ENCODE assay signal across 8 cellular contexts in genomic region chrX:135477576-135477975, GRCh38. TPM values are rescaled to one million over a fixed set of nuclear protein-coding genes. Genes with fewer than 3 reads are reported as not detected.
DNase-seq lines count a peak whose midpoint lies in the region; ATAC-seq and TF ChIP-seq lines count a peak whose summit lies in the region.

No MANE protein-coding gene starts in this region.

- H3K36me3 Mint-ChIP-seq in activated CD4-positive, alpha-beta T cell treated with anti-CD3 and anti-CD28 coated beads for 36 hours (ENCODE audit: low read depth), result no peaks in the 10 kb centered on the region

- H3K4me3 Mint-ChIP-seq in activated CD4-positive, alpha-beta T cell treated with anti-CD3 and anti-CD28 coated beads for 36 hours, result no peak overlapping the region

- H3K9me3 Mint-ChIP-seq in activated CD4-positive, alpha-beta T cell treated with anti-CD3 and anti-CD28 coated beads for 36 hours (ENCODE audit: low read depth), result no peaks in the 10 kb centered on the region

- peaks cover 2% of the 10 kb centered on the region for H3K4me1 Mint-ChIP-seq in activated CD4-positive, alpha-beta T cell treated with anti-CD3 and anti-CD28 coated beads for 36 hours

- TF ChIP-seq EP300 in stomach (IDR thresholded peaks at IDR 0.05), result no peak

- intact Hi-C loops in activated CD4-positive, alpha-beta T cell treated with anti-CD3 and anti-CD28 coated beads for 36 hours (cut with DNase I, micrococcal nuclease), result loop anchor here (5.0 to 10.0 kb wide), 2 partner anchors 130 to 513 kb away; no protein-coding TSS in a partner anchor
- intact Hi-C loops in left lung (cut with DNase I), result no loop called here
- intact Hi-C loops in stomach (cut with DNase I; ENCODE audit: low total_unique reads), result no loop called here

- no peak overlapping the region for H3K27ac Mint-ChIP-seq in activated CD4-positive, alpha-beta T cell treated with anti-CD3 and anti-CD28 coated beads for 36 hours

- H3K4me1 ChIP-seq in left lung (no peaks in the 10 kb centered on the region), stomach (peaks cover 0 to 4% (median 0%) of the 10 kb centered on the region in 4 donors)

- no peak for TF ChIP-seq POLR2A in stomach (IDR thresholded peaks at IDR 0.05)

- POLR2A ChIA-PET in activated CD4-positive, alpha-beta T cell treated with anti-CD3 and anti-CD28 coated beads for 36 hours (lab: Charles Lee), result no interaction called here

- H3K27me3 ChIP-seq in left lung (no peaks in the 10 kb centered on the region), stomach (peaks cover 0 to 4% (median 0%) of the 10 kb centered on the region in 3 donors)

- peak; percentile 63 for DNase-seq in activated CD4-positive, alpha-beta T cell treated with anti-CD3 and anti-CD28 coated beads for 36 hours
- no peak for DNase-seq in activated CD4-positive, alpha-beta T cell treated with anti-CD3 and anti-CD28 coated beads for 1 hour
- DNase-seq in NCI-H1048 (lab: John Stamatoyannopoulos, UW), result peak; percentile 1
- peak in 4 of 5 experiments; percentile 4 to 72 (median 10) for DNase-seq in T-helper 2 cell
- peak in 48 of 61 donors; percentile 0 to 61 (median 4) for DNase-seq in caudate nucleus (lab: John Stamatoyannopoulos, UW)
- DNase-seq in left lung, result peak in 1 of 2 donors; percentile 60
- peak; percentile 79 for DNase-seq in stomach

- ATAC-seq in activated CD4-positive, alpha-beta T cell treated with anti-CD3 and anti-CD28 coated beads for 36 hours, result peak; percentile 77
- peak; percentile 84 for ATAC-seq in left lung
- ATAC-seq in HG03571 (IDR thresholded peaks at IDR 0.05; ENCODE audit: unreplicated experiment), result no peak

- no peaks in the 10 kb centered on the region for H3K36me3 ChIP-seq in left lung
- H3K36me3 ChIP-seq in stomach, result no peaks in the 10 kb centered on the region

- TF ChIP-seq CTCF in left lung (IDR thresholded peaks at IDR 0.05) (no peak), stomach (IDR thresholded peaks at IDR 0.05) (peak in 2 of 7 experiments; percentile 19 to 40)

- 2 to 12% (median 6%) methylated on average over 3 of the region's 3 CpGs for WGBS in stomach, 5 donors

- CTCF ChIA-PET in activated CD4-positive, alpha-beta T cell treated with anti-CD3 and anti-CD28 coated beads for 36 hours (lab: Charles Lee), result no interaction called here

- H3K4me3 ChIP-seq in left lung (no peak overlapping the region), stomach (no peak overlapping the region)

- H3K9me3 ChIP-seq in left lung (no peaks in the 10 kb centered on the region), stomach (no peaks in the 10 kb centered on the region)

- H3K27ac ChIP-seq in caudate nucleus (ENCODE audit: low read depth, low read length) (no peak overlapping the region), left lung (no peak overlapping the region), stomach (no peak overlapping the region)

- H3K27me3 Mint-ChIP-seq in activated CD4-positive, alpha-beta T cell treated with anti-CD3 and anti-CD28 coated beads for 36 hours, result no peaks in the 10 kb centered on the region

RNA-seq across cellular contexts. Expression of gene INTS6L, which starts 42.9 kb away (rescaled TPM):
- 10 to 100 TPM; 24.1 to 26.0 TPM for total RNA-seq in activated CD4-positive, alpha-beta T cell treated with anti-CD3 and anti-CD28 coated beads for 36 hours
- 1 to 10 TPM; 6.2 to 7.2 TPM for total RNA-seq in left lung
- total RNA-seq in stomach, result 10 to 100 TPM in 4 of 5 donors, 1 to 10 TPM in 1; 5.3 to 41.7 (median 13.0) TPM
- polyA plus RNA-seq in stomach, result 1 to 10 TPM; 1.4 to 9.4 (median 2.0) TPM

RNA-seq across cellular contexts. Expression of gene SMIM10L2A, which starts 55.8 kb away (rescaled TPM):
- total RNA-seq in activated CD4-positive, alpha-beta T cell treated with anti-CD3 and anti-CD28 coated beads for 36 hours, result under 1 TPM; 0.16 to 0.25 TPM
- 1 to 10 TPM; 2.4 to 6.4 TPM for total RNA-seq in left lung
- total RNA-seq in stomach, result 1 to 10 TPM in 2 of 5 donors, not detected in 3; 1.7 to 2.5 TPM
- polyA plus RNA-seq in stomach, result 1 to 10 TPM in 2 of 3 donors, under 1 TPM in 1; 1.00 to 2.4 (median 1.1) TPM

Comparison
In these comparisons a context has a peak if more than half of its experiments do, and no peak if none do; other contexts are left out.
1. intact Hi-C loops: an anchor here in activated CD4-positive, alpha-beta T cell treated with anti-CD3 and anti-CD28 coated beads for 36 hours (5.0 to 10.0 kb wide); none called in left lung and stomach.